Comparison of ENCODE assay signal across 1 cellular context in the genomic region with DNA sequence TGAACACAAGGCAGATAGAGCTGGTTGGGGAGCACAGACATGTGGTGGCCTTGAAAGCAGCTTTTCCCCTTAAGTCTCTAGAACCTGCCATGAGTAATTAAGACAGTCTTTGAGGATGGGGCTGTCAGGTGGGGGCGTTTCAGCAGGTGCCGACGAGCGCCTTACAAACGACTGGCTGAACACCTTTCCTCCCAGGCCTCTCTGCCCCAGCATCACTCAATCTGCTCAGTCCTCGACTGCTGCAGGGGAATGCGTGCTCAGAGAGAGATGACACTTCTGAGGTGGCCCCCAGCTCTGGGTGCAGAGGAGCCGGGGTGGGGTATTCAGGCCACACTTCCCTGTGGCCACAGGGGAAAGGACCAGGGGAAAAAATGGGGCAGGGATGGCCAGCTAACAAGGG.
TF ChIP-seq lines count a peak whose summit lies in the region.

No MANE protein-coding gene starts in this region.

TF ChIP-seq in IMR-90, 13 proteins besides CTCF, POLR2A, EP300 and RAD21:
- TF ChIP-seq SMC3 (IDR thresholded peaks at IDR 0.05; ENCODE audit: low read depth, low read length) (no peak), RCOR1 (IDR thresholded peaks at IDR 0.05; ENCODE audit: insufficient replicate concordance, low read length) (no peak), CEBPB (IDR thresholded peaks at IDR 0.05; ENCODE audit: low read depth, low read length) (no peak), MAZ (IDR thresholded peaks at IDR 0.05; ENCODE audit: borderline replicate concordance, low read depth, low read length) (no peak), FOS (IDR thresholded peaks at IDR 0.05; ENCODE audit: low read depth, low read length) (no peak), MAFK (IDR thresholded peaks at IDR 0.05; ENCODE audit: low read depth, low read length) (no peak)
